1 cellular context compared by ENCODE assay signal in the genomic region with DNA sequence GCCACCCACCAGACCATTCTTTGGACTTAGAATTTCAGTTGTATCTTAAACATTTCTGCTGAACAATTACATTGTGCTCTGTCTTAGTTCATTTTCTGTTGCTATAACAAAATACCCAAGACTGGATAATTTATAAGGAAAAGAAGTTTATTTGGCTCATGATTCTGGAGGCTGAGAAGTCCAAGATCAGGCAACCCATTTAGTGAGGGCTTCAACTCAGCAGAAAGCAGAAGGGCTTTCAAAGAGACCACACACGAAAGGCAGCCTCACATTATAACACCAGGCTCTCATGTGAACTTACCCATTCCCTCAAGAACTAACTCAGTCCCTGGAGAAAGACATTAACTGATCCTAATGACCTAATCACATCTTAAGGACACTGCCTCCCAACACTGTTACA.
TF ChIP-seq lines count a peak whose summit lies in the region.

No MANE protein-coding gene starts in this region.

TF ChIP-seq in H1, 55 proteins besides CTCF, POLR2A, EP300 and RAD21 (continued from another document):
- TF ChIP-seq, protein P1, sequence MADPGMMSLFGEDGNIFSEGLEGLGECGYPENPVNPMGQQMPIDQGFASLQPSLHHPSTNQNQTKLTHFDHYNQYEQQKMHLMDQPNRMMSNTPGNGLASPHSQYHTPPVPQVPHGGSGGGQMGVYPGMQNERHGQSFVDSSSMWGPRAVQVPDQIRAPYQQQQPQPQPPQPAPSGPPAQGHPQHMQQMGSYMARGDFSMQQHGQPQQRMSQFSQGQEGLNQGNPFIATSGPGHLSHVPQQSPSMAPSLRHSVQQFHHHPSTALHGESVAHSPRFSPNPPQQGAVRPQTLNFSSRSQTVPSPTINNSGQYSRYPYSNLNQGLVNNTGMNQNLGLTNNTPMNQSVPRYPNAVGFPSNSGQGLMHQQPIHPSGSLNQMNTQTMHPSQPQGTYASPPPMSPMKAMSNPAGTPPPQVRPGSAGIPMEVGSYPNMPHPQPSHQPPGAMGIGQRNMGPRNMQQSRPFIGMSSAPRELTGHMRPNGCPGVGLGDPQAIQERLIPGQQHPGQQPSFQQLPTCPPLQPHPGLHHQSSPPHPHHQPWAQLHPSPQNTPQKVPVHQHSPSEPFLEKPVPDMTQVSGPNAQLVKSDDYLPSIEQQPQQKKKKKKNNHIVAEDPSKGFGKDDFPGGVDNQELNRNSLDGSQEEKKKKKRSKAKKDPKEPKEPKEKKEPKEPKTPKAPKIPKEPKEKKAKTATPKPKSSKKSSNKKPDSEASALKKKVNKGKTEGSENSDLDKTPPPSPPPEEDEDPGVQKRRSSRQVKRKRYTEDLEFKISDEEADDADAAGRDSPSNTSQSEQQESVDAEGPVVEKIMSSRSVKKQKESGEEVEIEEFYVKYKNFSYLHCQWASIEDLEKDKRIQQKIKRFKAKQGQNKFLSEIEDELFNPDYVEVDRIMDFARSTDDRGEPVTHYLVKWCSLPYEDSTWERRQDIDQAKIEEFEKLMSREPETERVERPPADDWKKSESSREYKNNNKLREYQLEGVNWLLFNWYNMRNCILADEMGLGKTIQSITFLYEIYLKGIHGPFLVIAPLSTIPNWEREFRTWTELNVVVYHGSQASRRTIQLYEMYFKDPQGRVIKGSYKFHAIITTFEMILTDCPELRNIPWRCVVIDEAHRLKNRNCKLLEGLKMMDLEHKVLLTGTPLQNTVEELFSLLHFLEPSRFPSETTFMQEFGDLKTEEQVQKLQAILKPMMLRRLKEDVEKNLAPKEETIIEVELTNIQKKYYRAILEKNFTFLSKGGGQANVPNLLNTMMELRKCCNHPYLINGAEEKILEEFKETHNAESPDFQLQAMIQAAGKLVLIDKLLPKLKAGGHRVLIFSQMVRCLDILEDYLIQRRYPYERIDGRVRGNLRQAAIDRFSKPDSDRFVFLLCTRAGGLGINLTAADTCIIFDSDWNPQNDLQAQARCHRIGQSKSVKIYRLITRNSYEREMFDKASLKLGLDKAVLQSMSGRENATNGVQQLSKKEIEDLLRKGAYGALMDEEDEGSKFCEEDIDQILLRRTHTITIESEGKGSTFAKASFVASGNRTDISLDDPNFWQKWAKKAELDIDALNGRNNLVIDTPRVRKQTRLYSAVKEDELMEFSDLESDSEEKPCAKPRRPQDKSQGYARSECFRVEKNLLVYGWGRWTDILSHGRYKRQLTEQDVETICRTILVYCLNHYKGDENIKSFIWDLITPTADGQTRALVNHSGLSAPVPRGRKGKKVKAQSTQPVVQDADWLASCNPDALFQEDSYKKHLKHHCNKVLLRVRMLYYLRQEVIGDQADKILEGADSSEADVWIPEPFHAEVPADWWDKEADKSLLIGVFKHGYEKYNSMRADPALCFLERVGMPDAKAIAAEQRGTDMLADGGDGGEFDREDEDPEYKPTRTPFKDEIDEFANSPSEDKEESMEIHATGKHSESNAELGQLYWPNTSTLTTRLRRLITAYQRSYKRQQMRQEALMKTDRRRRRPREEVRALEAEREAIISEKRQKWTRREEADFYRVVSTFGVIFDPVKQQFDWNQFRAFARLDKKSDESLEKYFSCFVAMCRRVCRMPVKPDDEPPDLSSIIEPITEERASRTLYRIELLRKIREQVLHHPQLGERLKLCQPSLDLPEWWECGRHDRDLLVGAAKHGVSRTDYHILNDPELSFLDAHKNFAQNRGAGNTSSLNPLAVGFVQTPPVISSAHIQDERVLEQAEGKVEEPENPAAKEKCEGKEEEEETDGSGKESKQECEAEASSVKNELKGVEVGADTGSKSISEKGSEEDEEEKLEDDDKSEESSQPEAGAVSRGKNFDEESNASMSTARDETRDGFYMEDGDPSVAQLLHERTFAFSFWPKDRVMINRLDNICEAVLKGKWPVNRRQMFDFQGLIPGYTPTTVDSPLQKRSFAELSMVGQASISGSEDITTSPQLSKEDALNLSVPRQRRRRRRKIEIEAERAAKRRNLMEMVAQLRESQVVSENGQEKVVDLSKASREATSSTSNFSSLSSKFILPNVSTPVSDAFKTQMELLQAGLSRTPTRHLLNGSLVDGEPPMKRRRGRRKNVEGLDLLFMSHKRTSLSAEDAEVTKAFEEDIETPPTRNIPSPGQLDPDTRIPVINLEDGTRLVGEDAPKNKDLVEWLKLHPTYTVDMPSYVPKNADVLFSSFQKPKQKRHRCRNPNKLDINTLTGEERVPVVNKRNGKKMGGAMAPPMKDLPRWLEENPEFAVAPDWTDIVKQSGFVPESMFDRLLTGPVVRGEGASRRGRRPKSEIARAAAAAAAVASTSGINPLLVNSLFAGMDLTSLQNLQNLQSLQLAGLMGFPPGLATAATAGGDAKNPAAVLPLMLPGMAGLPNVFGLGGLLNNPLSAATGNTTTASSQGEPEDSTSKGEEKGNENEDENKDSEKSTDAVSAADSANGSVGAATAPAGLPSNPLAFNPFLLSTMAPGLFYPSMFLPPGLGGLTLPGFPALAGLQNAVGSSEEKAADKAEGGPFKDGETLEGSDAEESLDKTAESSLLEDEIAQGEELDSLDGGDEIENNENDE (IDR thresholded peaks at IDR 0.05; ENCODE audit: insufficient replicate concordance, low read length) = no peak
- TF ChIP-seq SRF (IDR thresholded peaks at IDR 0.05; ENCODE audit: low read depth, low read length) (no peak), GTF2F1 (IDR thresholded peaks at IDR 0.05; ENCODE audit: borderline replicate concordance, low read depth, low read length) (no peak), CBX5 (IDR thresholded peaks at IDR 0.05; ENCODE audit: low read depth, low read length) (no peak), TCF12 (IDR thresholded peaks at IDR 0.05; ENCODE audit: low read depth, low read length) (no peak)
